ENCODE assay signal across 8 cellular contexts in the genomic region with DNA sequence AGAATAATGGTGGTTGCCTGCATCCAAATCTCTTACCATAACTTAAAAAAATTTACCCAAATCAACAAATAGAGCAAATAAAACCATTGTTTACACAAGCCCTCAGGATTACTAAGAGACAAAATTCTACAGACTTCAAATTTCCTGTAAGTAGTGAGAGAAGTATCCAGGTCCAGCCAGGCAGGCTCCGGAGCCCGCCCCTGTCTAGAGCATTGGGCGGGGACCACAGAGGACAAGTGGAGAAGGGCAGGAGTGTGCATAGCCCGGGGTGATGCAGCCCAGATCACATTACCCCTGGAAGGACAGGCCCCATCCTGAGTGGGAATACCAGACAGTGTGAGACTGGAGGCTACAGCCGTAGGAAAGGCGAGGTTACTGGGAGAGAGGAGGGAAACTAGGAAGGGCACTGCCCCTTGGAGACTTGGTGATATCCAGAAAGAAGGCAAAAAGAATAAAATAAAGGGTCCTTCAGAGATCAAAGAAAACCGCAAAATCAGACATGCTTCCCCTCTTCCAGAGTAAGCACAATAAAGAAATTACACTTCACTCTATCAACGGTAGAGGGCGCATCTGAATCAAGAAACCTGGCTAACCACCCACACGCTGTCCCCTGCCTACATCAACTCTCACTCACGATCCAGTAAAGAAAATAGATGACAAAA. TPM values are rescaled to one million over a fixed set of nuclear protein-coding genes. Genes with fewer than 3 reads are reported as not detected.
DNase-seq lines count a peak whose midpoint lies in the region; ATAC-seq and TF ChIP-seq lines count a peak whose summit lies in the region.

No MANE protein-coding gene starts in this region.

- no peak overlapping the region for H3K4me2 ChIP-seq in DND-41 (ENCODE audit: insufficient read depth, low read length)

- H3K27me3 ChIP-seq in DND-41 (ENCODE audit: insufficient read depth, low read length, poor library complexity): no peaks in the 10 kb centered on the region
- H3K27me3 ChIP-seq in HL-60 (ENCODE audit: insufficient read depth, poor library complexity, severe bottlenecking): no peaks in the 10 kb centered on the region
- no peaks in the 10 kb centered on the region for H3K27me3 ChIP-seq in right atrium auricular region

- H3K9ac ChIP-seq in DND-41 (ENCODE audit: low read depth, low read length): no peak overlapping the region

- H3K36me3 ChIP-seq in DND-41 (ENCODE audit: insufficient read depth, low read length) (no peaks in the 10 kb centered on the region), right atrium auricular region (no peaks in the 10 kb centered on the region)

- peak; percentile 82 for TF ChIP-seq CTCF in DND-41 (IDR thresholded peaks at IDR 0.05; ENCODE audit: borderline replicate concordance, extremely low read depth, low read length, poor library complexity, severe bottlenecking)
- peak; percentile 29 for TF ChIP-seq CTCF in HL-60 (IDR thresholded peaks at IDR 0.05; ENCODE audit: insufficient read depth, low read length)
- peak; percentile 68 to 82 for TF ChIP-seq CTCF in right atrium auricular region (IDR thresholded peaks at IDR 0.05)

- no peaks in the 10 kb centered on the region for H3K79me2 ChIP-seq in DND-41 (ENCODE audit: insufficient read depth, low read length)

- H3K9me3 ChIP-seq in DND-41 (ENCODE audit: insufficient read depth, low read length, severe bottlenecking) (peaks cover 3% of the 10 kb centered on the region), right atrium auricular region (peaks cover 0 to 13% of the 10 kb centered on the region in 2 donors)

- H3K4me1 ChIP-seq in DND-41 (ENCODE audit: insufficient read depth, low read length): 0 out of 2 replicates have a peak, but pooled peaks cover 2% of the 10 kb centered on the region
- peaks cover 0 to 60% of the 10 kb centered on the region in 2 donors for H3K4me1 ChIP-seq in right atrium auricular region

- H2AFZ ChIP-seq in DND-41 (ENCODE audit: low read depth, low read length): no peak overlapping the region

- peak; percentile 90 for ATAC-seq in DND-41 (ENCODE audit: insufficient read depth, low read depth)
- no peak for ATAC-seq in GM18907 (IDR thresholded peaks at IDR 0.05; ENCODE audit: unreplicated experiment)
- no peak for ATAC-seq in HG03565 (IDR thresholded peaks at IDR 0.05; ENCODE audit: unreplicated experiment)

- DNase-seq in DND-41 (peak; percentile 43), HL-60 (ENCODE audit: low read depth in 1 of 2, low spot score in 1 of 2) (peak; percentile 24 to 42), NCI-H748 treated with DMSO at 0.1 percent for 48 hours (lab: John Stamatoyannopoulos, UW) (peak; percentile 92), right atrium auricular region (ENCODE audit: low spot score) (peak; percentile 75), retina (peak; percentile 81)

- H3K27ac ChIP-seq in DND-41 (ENCODE audit: low read length): no peak overlapping the region
- no peak overlapping the region for H3K27ac ChIP-seq in HL-60 (replicated peaks)
- H3K27ac ChIP-seq in angular gyrus (ENCODE audit: low read depth, low read length): peak overlapping the region; percentile 47
- H3K27ac ChIP-seq in right atrium auricular region: peak overlapping the region; percentile 78 to 83

- H3K4me3 ChIP-seq in DND-41 (ENCODE audit: low read depth in 1 of 2, low read length in 2 of 2) (no peak overlapping the region), HL-60 (replicated peaks; ENCODE audit: insufficient read depth, low read length) (no peak overlapping the region), right atrium auricular region (no peak overlapping the region)

- H4K20me1 ChIP-seq in DND-41 (ENCODE audit: insufficient read depth, low read length): no peaks in the 10 kb centered on the region

RNA-seq across cellular contexts. Expression of a gene that starts 26.6 kb away (rescaled TPM):
- 10 to 100 TPM; 33.1 to 56.6 TPM for total RNA-seq in right atrium auricular region

Comparison
In these comparisons a context has a peak if more than half of its experiments do, and no peak if none do; other contexts are left out.
1. DNase-seq: peak in every context shown above with its lines; median percentile 92 in NCI-H748 treated with DMSO at 0.1 percent for 48 hours; 81 in retina; 75 in right atrium auricular region; 43 in DND-41; 33 in HL-60.
2. H3K27ac ChIP-seq: peak in angular gyrus (single experiment) and right atrium auricular region (2 of 2); none in DND-41 (single experiment) and HL-60 (single experiment).
3. CTCF ChIP-seq: peak in every context shown above with its lines; median percentile 82 in DND-41; 75 in right atrium auricular region; 29 in HL-60.